18 cellular contexts compared by ENCODE assay signal in genomic region chr1:18900303-18900841, GRCh38. TPM values are rescaled to one million over a fixed set of nuclear protein-coding genes. Genes with fewer than 3 reads are reported as not detected.
DNase-seq lines count a peak whose midpoint lies in the region; ATAC-seq and TF ChIP-seq lines count a peak whose summit lies in the region.
"Had no signal": no experiment of that assay in that cellular context is flagged by ENCODE, and none has a peak within 500 bp of the region (broad histone marks: within the 10 kb centered on the region; RNA-seq: fewer than 3 reads in every experiment).

No MANE protein-coding gene starts in this region.

- peak overlapping the region; percentile 55 to 66 for H3K4me3 Mint-ChIP-seq in activated T-cell treated with anti-CD3 and anti-CD28 coated beads, Interleukin-2, amount 50 U/mL, for 72 hours

- peak; percentile 23 to 28 for DNase-seq in activated T-cell treated with anti-CD3 and anti-CD28 coated beads, Interleukin-2, amount 50 U/mL, for 72 hours
- DNase-seq in activated T-cell treated with anti-CD3 and anti-CD28 coated beads, Interleukin-2, amount 50 U/mL, for 1 hour = no peak
- peak; percentile 89 for DNase-seq in NCI-H1092 treated with DMSO at 0.1 percent for 48 hours (lab: John Stamatoyannopoulos, UW)
- peak; percentile 75 for DNase-seq in fibroblast of peridontal ligament (ENCODE audit: extremely low read depth)
- peak in 1 of 2 donors; percentile 37 for DNase-seq in psoas muscle
- no peak for DNase-seq in NCI-H1105 treated with DMSO at 0.1 percent for 48 hours (lab: John Stamatoyannopoulos, UW)
- DNase-seq in mucosa of gallbladder (ENCODE audit: low spot score) = no peak
- DNase-seq: activated CD4-positive, alpha-beta T cell treated with anti-CD3 and anti-CD28 coated beads for 4 hours; activated effector memory CD4-positive, alpha-beta T cell treated with Interleukin-2 at 50 U/mL for 16 hours; mucosa of descending colon; NCI-H1048 had no signal

- no peaks in the 10 kb centered on the region for H3K9me3 Mint-ChIP-seq in activated T-cell treated with anti-CD3 and anti-CD28 coated beads, Interleukin-2, amount 50 U/mL, for 72 hours

- H3K27ac ChIP-seq in psoas muscle = peak overlapping the region; percentile 18
- H3K27ac ChIP-seq: breast epithelium, thoracic aorta had no signal

- no peaks in the 10 kb centered on the region for H3K36me3 Mint-ChIP-seq in activated T-cell treated with anti-CD3 and anti-CD28 coated beads, Interleukin-2, amount 50 U/mL, for 72 hours (ENCODE audit: insufficient read depth in 2 of 2)

- no peaks in the 10 kb centered on the region for H3K27me3 Mint-ChIP-seq in activated T-cell treated with anti-CD3 and anti-CD28 coated beads, Interleukin-2, amount 50 U/mL, for 72 hours (ENCODE audit: low read depth)

- peaks cover 22% of the 10 kb centered on the region for H3K4me1 ChIP-seq in psoas muscle
- H3K4me1 ChIP-seq: breast epithelium had no signal

- no peak for ATAC-seq in activated T-cell treated with anti-CD3 and anti-CD28 coated beads, Interleukin-2, amount 50 U/mL, for 72 hours (replicated peaks in 1 of 2)
- ATAC-seq in psoas muscle (no peak), GM19455 (IDR thresholded peaks at IDR 0.05; ENCODE audit: unreplicated experiment) (no peak)
- ATAC-seq: mucosa of descending colon had no signal

- peak overlapping the region; percentile 88 for H3K4me3 ChIP-seq in psoas muscle
- H3K4me3 ChIP-seq: breast epithelium, mucosa of descending colon, thoracic aorta had no signal

- H3K4me1 Mint-ChIP-seq in activated T-cell treated with anti-CD3 and anti-CD28 coated beads, Interleukin-2, amount 50 U/mL, for 72 hours (ENCODE audit: low read depth) = peaks cover 40% of the 10 kb centered on the region

- H3K36me3 ChIP-seq in psoas muscle (ENCODE audit: insufficient read depth in 1 of 2, low read depth in 1 of 2) = peaks cover 0 to 11% of the 10 kb centered on the region in 2 donors
- H3K36me3 ChIP-seq: breast epithelium, thoracic aorta had no signal

- intact Hi-C loops in psoas muscle (cut with DNase I) = no loop called here

- TF ChIP-seq CTCF in psoas muscle (IDR thresholded peaks at IDR 0.05) = no peak

- no peaks in the 10 kb centered on the region for H3K27me3 ChIP-seq in psoas muscle (ENCODE audit: insufficient read depth in 3 of 3, low read length in 2 of 3)
- H3K27me3 ChIP-seq: breast epithelium had no signal

- WGBS in psoas muscle, 3 donors = 60 to 71% (median 61%) methylated on average over 10 of the region's 10 CpGs

- peak overlapping the region; percentile 33 for H3K27ac Mint-ChIP-seq in activated T-cell treated with anti-CD3 and anti-CD28 coated beads, Interleukin-2, amount 50 U/mL, for 72 hours

- H3K9me3 ChIP-seq in psoas muscle = no peaks in the 10 kb centered on the region
- H3K9me3 ChIP-seq: breast epithelium, mucosa of descending colon, thoracic aorta had no signal

RNA-seq across cellular contexts. Expression of gene ALDH4A1, which starts 2.0 kb away (rescaled TPM):
- total RNA-seq in activated T-cell treated with anti-CD3 and anti-CD28 coated beads, Interleukin-2, amount 50 U/mL, for 72 hours = 10 to 100 TPM in 1 of 2 donors, 1 to 10 TPM in 1; 8.1 to 13.1 TPM
- total RNA-seq in psoas muscle = 10 to 100 TPM; 31.9 to 81.1 (median 47.0) TPM
- polyA plus RNA-seq in psoas muscle = 10 to 100 TPM; 19.5 to 28.6 (median 22.7) TPM
- 26.4 TPM for total RNA-seq in mucosa of gallbladder

RNA-seq across cellular contexts. Expression of gene TAS1R2, which starts 40.9 kb away (rescaled TPM):
- not detected for total RNA-seq in activated T-cell treated with anti-CD3 and anti-CD28 coated beads, Interleukin-2, amount 50 U/mL, for 72 hours
- total RNA-seq in psoas muscle (not detected), mucosa of gallbladder (not detected)
- polyA plus RNA-seq in psoas muscle = not detected
- total RNA-seq: breast epithelium; glomerular endothelial cell; kidney epithelial cell; mucosa of descending colon; OCI-LY7; T-helper 1 cell treated with Interleukin-12 subunit alpha and Interleukin-12 subunit beta and Interleukin-4 antibody, amounts not matched to agents 30 ng/mL and 1 ng/mL, for 36 hours; thoracic aorta had no signal

RNA-seq across cellular contexts. Expression of gene IFFO2, which starts 56.1 kb away (rescaled TPM):
- 10 to 100 TPM; 69.2 to 79.1 TPM for total RNA-seq in activated T-cell treated with anti-CD3 and anti-CD28 coated beads, Interleukin-2, amount 50 U/mL, for 72 hours
- total RNA-seq in psoas muscle (10 to 100 TPM in 1 of 4 donors, 1 to 10 TPM in 3; 3.7 to 14.0 (median 6.8) TPM), mucosa of gallbladder (12.2 TPM)
- 1 to 10 TPM in 2 of 3 donors, under 1 TPM in 1; 0.94 to 1.9 (median 1.2) TPM for polyA plus RNA-seq in psoas muscle

Comparison
In these comparisons a context has a peak if more than half of its experiments do, and no peak if none do; other contexts are left out.
1. DNase-seq: peak in activated T-cell treated with anti-CD3 and anti-CD28 coated beads, Interleukin-2, amount 50 U/mL, for 72 hours (2 of 2), NCI-H1092 treated with DMSO at 0.1 percent for 48 hours (single experiment) and fibroblast of peridontal ligament (single experiment); none in activated T-cell treated with anti-CD3 and anti-CD28 coated beads, Interleukin-2, amount 50 U/mL, for 1 hour (single experiment), NCI-H1105 treated with DMSO at 0.1 percent for 48 hours (single experiment) and mucosa of gallbladder (single experiment).